ENCODE assay signal across 32 cellular contexts in the genomic region with DNA sequence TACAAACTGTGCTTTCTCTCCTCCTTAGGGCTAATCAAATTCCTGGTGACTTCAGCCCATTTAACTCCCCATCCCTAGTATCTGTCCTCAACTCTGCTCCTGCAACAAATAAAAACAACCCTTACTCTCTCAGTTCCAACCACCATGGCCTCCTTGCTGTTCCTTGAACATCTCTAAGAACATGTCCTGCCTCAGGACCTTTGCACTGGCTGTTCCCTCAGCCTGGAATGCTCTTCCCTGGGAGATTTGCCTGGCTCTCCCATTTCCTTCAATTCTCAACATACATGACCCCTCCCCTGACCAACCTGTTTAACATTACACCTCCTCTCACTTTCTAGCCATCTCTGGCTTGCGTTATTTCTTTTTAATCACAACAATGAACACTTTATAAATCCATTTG.
"Had no signal": no experiment of that assay in that cellular context is flagged by ENCODE, and none has a peak within 500 bp of the region (broad histone marks: within the 10 kb centered on the region; RNA-seq: fewer than 3 reads in every experiment).

No MANE protein-coding gene starts in this region.

- H3K36me3 ChIP-seq: adrenal gland, ascending aorta, brain microvascular endothelial cell, breast epithelium, cardiac muscle cell had no signal

- H3K4me1 ChIP-seq: adrenal gland, ascending aorta, body of pancreas, breast epithelium had no signal

- H3K27ac ChIP-seq: adrenal gland, ascending aorta, body of pancreas, brain microvascular endothelial cell, breast epithelium, cardiac muscle cell had no signal

- H3K4me3 ChIP-seq: adrenal gland, ascending aorta, body of pancreas, breast epithelium, cardiac muscle cell had no signal

- DNase-seq: activated effector memory CD4-positive, alpha-beta T cell treated with anti-CD3 and anti-CD28 coated beads, Interleukin-2, amount 50 U/mL, for 16 hours; activated effector memory CD4-positive, alpha-beta T cell treated with Interleukin-2 at 50 U/mL for 16 hours; activated gamma-delta T cell; activated gamma-delta T cell treated with Interleukin-2 at 50 U/mL for 16 hours; activated naive CD4-positive, alpha-beta T cell; activated naive CD4-positive, alpha-beta T cell treated with anti-CD3 and anti-CD28 coated beads for 36 hours; activated naive CD4-positive, alpha-beta T cell treated with anti-CD3 and anti-CD28 coated beads, Interleukin-2, amount 10 ng/mL, durations not matched to agents 7 days and 5 days; activated naive CD4-positive, alpha-beta T cell treated with anti-CD3 and anti-CD28 coated beads, Interleukin-2, amount 50 U/mL, for 16 hours; activated naive CD4-positive, alpha-beta T cell treated with Interleukin-2 at 50 U/mL for 16 hours; activated naive CD8-positive, alpha-beta T cell treated with anti-CD3 and anti-CD28 coated beads for 36 hours; activated naive CD8-positive, alpha-beta T cell treated with anti-CD3 and anti-CD28 coated beads, Interleukin-2, amount 10 ng/mL, durations not matched to agents 7 days and 5 days; activated naive CD8-positive, alpha-beta T cell treated with anti-CD3 and anti-CD28 coated beads, Interleukin-2, amount 50 U/mL, for 24 hours; activated T-cell treated with anti-CD3 and anti-CD28 coated beads, Interleukin-2, amount 50 U/mL, for 24 hours; activated T-cell treated with anti-CD3 and anti-CD28 coated beads, Interleukin-2, amount 50 U/mL, for 4 hours; activated T-cell treated with anti-CD3 and anti-CD28 coated beads, Interleukin-2, amount 50 U/mL, for 48 hours; activated T-cell treated with anti-CD3 and anti-CD28 coated beads, Interleukin-2, amount 50 U/mL, for 72 hours; adrenal gland; amniotic stem cell; amygdala; anterior cingulate cortex; aorta; body of pancreas; brain microvascular endothelial cell; caudate nucleus; central memory CD4-positive, alpha-beta T cell; cerebellar nuclear complex had no signal

- H3K27me3 ChIP-seq: adrenal gland, ascending aorta, body of pancreas, brain microvascular endothelial cell, breast epithelium had no signal

- H3K9me3 ChIP-seq: adrenal gland, ascending aorta, body of pancreas, breast epithelium had no signal

- FAIRE-seq: astrocyte had no signal

- ATAC-seq: activated naive CD4-positive, alpha-beta T cell treated with anti-CD3 and anti-CD28 coated beads, Interleukin-2, amount 50 U/mL, for 72 hours; activated naive CD8-positive, alpha-beta T cell treated with anti-CD3 and anti-CD28 coated beads, Interleukin-2, amount 50 U/mL, for 24 hours; activated T-cell treated with anti-CD3 and anti-CD28 coated beads, Interleukin-2, amount 50 U/mL, for 4 hours; activated T-cell treated with anti-CD3 and anti-CD28 coated beads, Interleukin-2, amount 50 U/mL, for 72 hours; activated T-helper 17 cell treated with anti-CD3 and anti-CD28 coated beads, Interleukin-2, amount 50 U/mL, for 72 hours; body of pancreas had no signal
